In the genomic region with DNA sequence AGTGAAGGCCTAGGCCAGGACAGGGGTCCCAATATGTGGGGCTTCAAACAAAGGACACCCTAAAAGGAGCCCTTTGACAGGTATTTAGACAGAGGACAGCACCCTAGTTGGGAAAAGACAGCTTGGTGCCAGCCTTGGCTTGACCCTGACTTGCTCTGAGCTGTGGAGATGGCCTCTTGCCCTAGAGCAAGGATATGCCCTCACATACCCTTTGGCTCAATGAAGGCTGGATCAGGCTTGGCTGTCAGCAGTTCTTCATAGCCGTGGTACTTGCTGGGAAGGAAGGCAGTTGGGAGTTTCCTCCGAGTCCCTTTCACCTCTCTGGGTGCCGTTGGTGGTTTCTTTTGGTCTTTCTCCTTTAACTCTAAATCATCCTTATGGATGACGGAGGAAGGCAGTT, we compare ENCODE assay signal across 35 cellular contexts.
"Had no signal": no experiment of that assay in that cellular context is flagged by ENCODE, and none has a peak within 500 bp of the region (broad histone marks: within the 10 kb centered on the region; RNA-seq: fewer than 3 reads in every experiment).

No MANE protein-coding gene starts in this region.

- ATAC-seq: activated CD8-positive, alpha-beta T cell treated with anti-CD3 and anti-CD28 coated beads for 36 hours; activated naive CD4-positive, alpha-beta T cell treated with anti-CD3 and anti-CD28 coated beads, Interleukin-2, amount 50 U/mL, for 72 hours; activated T-cell treated with anti-CD3 and anti-CD28 coated beads, Interleukin-2, amount 50 U/mL, for 4 hours; activated T-cell treated with anti-CD3 and anti-CD28 coated beads, Interleukin-2, amount 50 U/mL, for 72 hours; activated T-helper 17 cell treated with anti-CD3 and anti-CD28 coated beads, Interleukin-2, amount 50 U/mL, for 72 hours; body of pancreas had no signal

- H3K27ac ChIP-seq: adrenal gland, body of pancreas, brain microvascular endothelial cell, breast epithelium, VCaP had no signal

- H3K4me3 ChIP-seq: adrenal gland, body of pancreas, breast epithelium had no signal

- H3K27me3 ChIP-seq: adrenal gland, body of pancreas, brain microvascular endothelial cell, breast epithelium had no signal

- FAIRE-seq: astrocyte, TTC549 had no signal

- DNase-seq: activated B cell treated with CpG ODN at 0.5 μM for 24 hours; activated CD4-positive, alpha-beta memory T cell treated with anti-CD3 and anti-CD28 coated beads for 36 hours; activated CD4-positive, alpha-beta T cell treated with anti-CD3 and anti-CD28 coated beads for 4 hours; activated CD4-positive, alpha-beta T cell treated with anti-CD3 and anti-CD28 coated beads, Interleukin-2, amount 10 ng/mL, durations not matched to agents 24 days and 14 days; activated CD4-positive, alpha-beta T cell treated with anti-CD3 and anti-CD28 coated beads, Interleukin-2, amount 50 U/mL, for 1 hour; activated CD4-positive, alpha-beta T cell treated with anti-CD3 and anti-CD28 coated beads, Interleukin-2, amount 50 U/mL, for 4 hours; activated CD4-positive, CD25-positive, alpha-beta regulatory T cell treated with anti-CD3 and anti-CD28 coated beads, Interleukin-2, amount 50 U/mL, for 72 hours; activated CD8-positive, alpha-beta memory T cell treated with anti-CD3 and anti-CD28 coated beads, Interleukin-2, amount 50 U/mL, for 4 hours; activated CD8-positive, alpha-beta T cell treated with anti-CD3 and anti-CD28 coated beads for 36 hours; activated effector memory CD4-positive, alpha-beta T cell treated with anti-CD3 and anti-CD28 coated beads, Interleukin-2, amount 50 U/mL, for 16 hours; activated gamma-delta T cell treated with Interleukin-2 at 50 U/mL for 16 hours; activated naive CD4-positive, alpha-beta T cell; activated naive CD4-positive, alpha-beta T cell treated with anti-CD3 and anti-CD28 coated beads for 36 hours; activated naive CD4-positive, alpha-beta T cell treated with anti-CD3 and anti-CD28 coated beads, Interleukin-2, amount 50 U/mL, for 16 hours; activated naive CD8-positive, alpha-beta T cell treated with anti-CD3 and anti-CD28 coated beads for 36 hours; activated T-cell treated with anti-CD3 and anti-CD28 coated beads for 4 hours; activated T-cell treated with anti-CD3 and anti-CD28 coated beads, Interleukin-2, amount 50 U/mL, for 1 hour; activated T-cell treated with anti-CD3 and anti-CD28 coated beads, Interleukin-2, amount 50 U/mL, for 4 hours; activated T-cell treated with anti-CD3 and anti-CD28 coated beads, Interleukin-2, amount 50 U/mL, for 72 hours; adrenal gland; amniotic stem cell; aorta; body of pancreas; brain microvascular endothelial cell; caudate nucleus; SW 1271; T-helper 1 cell; T-helper 2 cell; T-helper 9 cell had no signal

- H3K4me1 ChIP-seq: body of pancreas, breast epithelium had no signal

- H3K9me3 ChIP-seq: adrenal gland, body of pancreas, breast epithelium had no signal
